ENCODE assay signal across 9 cellular contexts in genomic region chr1:8571200-8571984, GRCh38.
A peak's percentile ranks its signal among the peaks of the same experiment; 100 is the strongest.
DNase-seq lines count a peak whose midpoint lies in the region; ATAC-seq and TF ChIP-seq lines count a peak whose summit lies in the region.
"Had no signal": no experiment of that assay in that cellular context is flagged by ENCODE, and none has a peak within 500 bp of the region (broad histone marks: within the 10 kb centered on the region; RNA-seq: fewer than 3 reads in every experiment).

No MANE protein-coding gene starts in this region.

- WGBS in transverse colon (ENCODE audit: low coverage in 1 of 2), 2 donors, result 63 to 64% methylated on average over 5 of the region's 5 CpGs

- peak in 3 of 5 experiments; percentile 18 to 21 (median 19) for TF ChIP-seq CTCF in transverse colon (IDR thresholded peaks at IDR 0.05)

- H3K9me3 ChIP-seq in adipocyte (ENCODE audit: control insufficient read depth, low read length) (no peaks in the 10 kb centered on the region), transverse colon (no peaks in the 10 kb centered on the region)
- H3K9me3 ChIP-seq: BLaER1 had no signal

- no peak for TF ChIP-seq POLR2A in transverse colon (IDR thresholded peaks at IDR 0.05)

- DNase-seq in DMS53 (lab: John Stamatoyannopoulos, UW) (peak; percentile 11), DMS53 treated with DMSO at 0.1 percent for 48 hours (lab: John Stamatoyannopoulos, UW; ENCODE audit: unreplicated experiment) (no peak), adipocyte (ENCODE audit: low read depth) (peak; percentile 47), iris pigment epithelial cell (ENCODE audit: low read depth) (peak; percentile 61), transverse colon (no peak), mesenteric fat pad (ENCODE audit: low spot score) (no peak)
- no peak for DNase-seq in stimulated activated naive CD4-positive, alpha-beta T cell treated with Interleukin-2 at 50 U/mL for 16 hours (lab: John Stamatoyannopoulos, UW)

- peak overlapping the region; percentile 17 to 30 (median 26) for H3K27ac ChIP-seq in transverse colon
- H3K27ac ChIP-seq: BLaER1 had no signal

- no peak for ATAC-seq in HG02884 (IDR thresholded peaks at IDR 0.05; ENCODE audit: unreplicated experiment)

- H3K4me1 ChIP-seq in adipocyte (ENCODE audit: control insufficient read depth, insufficient read depth, low read length), result peaks cover 19% of the 10 kb centered on the region
- H3K4me1 ChIP-seq in transverse colon, result peaks cover 0 to 16% (median 0%) of the 10 kb centered on the region in 4 donors

- H3K36me3 ChIP-seq in adipocyte (ENCODE audit: control insufficient read depth, insufficient read depth, low read length, severe bottlenecking) (no peaks in the 10 kb centered on the region), transverse colon (no peaks in the 10 kb centered on the region)

- H3K27me3 ChIP-seq in adipocyte (replicated peaks; ENCODE audit: control insufficient read depth, insufficient read depth, low read length), result no peaks in the 10 kb centered on the region
- H3K27me3 ChIP-seq in transverse colon, result no peaks in the 10 kb centered on the region
- H3K27me3 ChIP-seq: BLaER1 had no signal

- peak overlapping the region; percentile 71 for H3K9ac ChIP-seq in adipocyte (ENCODE audit: low read length)
- H3K9ac ChIP-seq: BLaER1 had no signal

- TF ChIP-seq EP300 in transverse colon (IDR thresholded peaks at IDR 0.05; ENCODE audit: low read depth), result no peak

- peak overlapping the region; percentile 24 for H3K4me3 ChIP-seq in adipocyte (ENCODE audit: low read length)
- no peak overlapping the region for H3K4me3 ChIP-seq in transverse colon
- H3K4me3 ChIP-seq: BLaER1 had no signal

- in situ Hi-C loops in transverse colon (cut with MboI; ENCODE audit: low pct_ligation_motif_present in 1 of 4, low pct_unique_long_range_greater_than_20kb in 1 of 4, low sequenced_read_pairs in 3 of 4), result loop anchor here in 3 of 4 donors (25.0 kb wide), 2 partner anchors 91 to 266 kb away; no protein-coding TSS in a partner anchor

- intact Hi-C loops in transverse colon (cut with DNase I; ENCODE audit: low total_unique reads), result no loop called here

Comparison
In these comparisons a context has a peak if more than half of its experiments do, and no peak if none do; other contexts are left out.
1. DNase-seq: peak in DMS53 (single experiment), adipocyte (single experiment) and iris pigment epithelial cell (single experiment); none in DMS53 treated with DMSO at 0.1 percent for 48 hours (single experiment), transverse colon (single experiment), stimulated activated naive CD4-positive, alpha-beta T cell treated with Interleukin-2 at 50 U/mL for 16 hours (single experiment) and mesenteric fat pad (single experiment).